In the genomic region with DNA sequence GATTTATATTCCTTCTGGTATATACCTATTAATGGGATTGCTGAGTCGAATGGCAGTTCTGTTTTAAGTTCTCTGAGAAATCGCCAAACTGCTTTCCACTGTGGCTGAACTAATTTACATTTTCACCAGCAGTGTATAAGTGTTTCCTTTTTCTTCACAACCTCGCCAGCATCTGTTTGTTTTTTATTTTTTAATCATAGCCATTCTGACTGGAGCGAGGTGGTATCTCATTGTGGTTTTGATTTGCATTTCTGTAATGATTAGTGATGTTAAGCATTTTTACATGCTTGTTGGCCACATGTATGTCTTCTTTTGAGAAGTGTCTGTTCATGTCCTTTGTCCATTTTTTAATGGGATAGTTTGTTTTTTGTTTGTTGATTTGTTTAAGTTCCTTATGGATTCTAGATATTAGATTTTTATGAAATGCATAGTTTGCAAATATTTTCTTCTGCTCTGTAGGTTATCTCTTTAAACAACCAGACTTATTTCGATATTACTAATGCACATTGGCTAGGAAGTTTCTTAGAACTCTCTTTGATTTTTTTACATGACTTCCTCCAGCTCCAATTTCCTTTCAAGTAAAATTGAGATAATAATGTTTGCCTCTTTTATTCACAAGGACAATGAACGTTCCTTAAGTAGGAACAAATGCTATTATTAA, we compare ENCODE assay signal across 20 cellular contexts. TPM values are rescaled to one million over a fixed set of nuclear protein-coding genes. Genes with fewer than 3 reads are reported as not detected.
DNase-seq lines count a peak whose midpoint lies in the region; ATAC-seq and TF ChIP-seq lines count a peak whose summit lies in the region.
"Had no signal": no experiment of that assay in that cellular context is flagged by ENCODE, and none has a peak within 500 bp of the region (broad histone marks: within the 10 kb centered on the region; RNA-seq: fewer than 3 reads in every experiment).

No MANE protein-coding gene starts in this region.

- H3K4me3 ChIP-seq in esophagus muscularis mucosa = no peak overlapping the region
- H3K4me3 ChIP-seq: ascending aorta, mucosa of descending colon, upper lobe of right lung had no signal

- no peaks in the 10 kb centered on the region for H3K36me3 ChIP-seq in esophagus muscularis mucosa
- H3K36me3 ChIP-seq: ascending aorta, upper lobe of right lung had no signal

- no peaks in the 10 kb centered on the region for H3K27me3 ChIP-seq in esophagus muscularis mucosa
- H3K27me3 ChIP-seq: ascending aorta, upper lobe of right lung had no signal

- no peak for TF ChIP-seq CTCF in esophagus muscularis mucosa (IDR thresholded peaks at IDR 0.05)
- no peak for TF ChIP-seq CTCF in type B pancreatic cell (conservative IDR thresholded peaks at IDR 0.05)

- intact Hi-C loops in esophagus muscularis mucosa (cut with DNase I) = no loop called here

- no peak for DNase-seq in activated CD8-positive, alpha-beta memory T cell treated with anti-CD3 and anti-CD28 coated beads, Interleukin-2, amount 10 ng/mL, durations not matched to agents 7 days and 5 days
- no peak for DNase-seq in activated CD8-positive, alpha-beta memory T cell treated with anti-CD3 and anti-CD28 coated beads, Interleukin-2, amount 50 U/mL, for 48 hours
- DNase-seq in memory B cell (ENCODE audit: low spot score in 2 of 2) (no peak), esophagus muscularis mucosa (ENCODE audit: extremely low spot score) (no peak), NCI-H1694 treated with DMSO at 0.1 percent for 48 hours (lab: John Stamatoyannopoulos, UW) (no peak), type B pancreatic cell (ENCODE audit: extremely low spot score, unreplicated experiment) (no peak)
- DNase-seq: activated T-cell treated with anti-CD3 and anti-CD28 coated beads, Interleukin-2, amount 50 U/mL, for 1 hour; Caco-2; GOT3; mucosa of descending colon; NCI-H1092; SHP77; upper lobe of right lung had no signal

- 74% methylated on average over 6 of the region's 6 CpGs for WGBS in esophagus muscularis mucosa

- CTCF ChIA-PET in activated CD8-positive, alpha-beta memory T cell treated with anti-CD3 and anti-CD28 coated beads, Interleukin-2, amount 10 ng/mL, durations not matched to agents 7 days and 5 days (lab: Charles Lee) = no interaction called here

- no peaks in the 10 kb centered on the region for H3K27me3 Mint-ChIP-seq in activated CD8-positive, alpha-beta memory T cell treated with anti-CD3 and anti-CD28 coated beads, Interleukin-2, amount 10 ng/mL, durations not matched to agents 7 days and 5 days
- H3K27me3 Mint-ChIP-seq in memory B cell = no peaks in the 10 kb centered on the region
- no peaks in the 10 kb centered on the region for H3K27me3 Mint-ChIP-seq in type B pancreatic cell
- H3K27me3 Mint-ChIP-seq: progenitor cell of endocrine pancreas had no signal

- no peak overlapping the region for H3K4me3 Mint-ChIP-seq in activated CD8-positive, alpha-beta memory T cell treated with anti-CD3 and anti-CD28 coated beads, Interleukin-2, amount 10 ng/mL, durations not matched to agents 7 days and 5 days
- H3K4me3 Mint-ChIP-seq in memory B cell = no peak overlapping the region
- H3K4me3 Mint-ChIP-seq in type B pancreatic cell = no peak overlapping the region

- no peak overlapping the region for H3K27ac ChIP-seq in esophagus muscularis mucosa (replicated peaks in 1 of 4)
- H3K27ac ChIP-seq: ascending aorta, upper lobe of right lung had no signal

- TF ChIP-seq EP300 in esophagus muscularis mucosa (IDR thresholded peaks at IDR 0.05) = no peak

- peak overlapping the region; percentile 58 for H3K27ac Mint-ChIP-seq in activated CD8-positive, alpha-beta memory T cell treated with anti-CD3 and anti-CD28 coated beads, Interleukin-2, amount 10 ng/mL, durations not matched to agents 7 days and 5 days
- H3K27ac Mint-ChIP-seq in memory B cell = no peak overlapping the region
- H3K27ac Mint-ChIP-seq in type B pancreatic cell = no peak overlapping the region
- H3K27ac Mint-ChIP-seq: progenitor cell of endocrine pancreas had no signal

- H3K4me1 ChIP-seq in esophagus muscularis mucosa = peaks cover 0 to 12% (median 9%) of the 10 kb centered on the region in 4 donors
- H3K4me1 ChIP-seq: ascending aorta, Caco-2 had no signal

- no peak for TF ChIP-seq POLR2A in esophagus muscularis mucosa (IDR thresholded peaks at IDR 0.05; ENCODE audit: low read depth)

- no peaks in the 10 kb centered on the region for H3K9me3 Mint-ChIP-seq in activated CD8-positive, alpha-beta memory T cell treated with anti-CD3 and anti-CD28 coated beads, Interleukin-2, amount 10 ng/mL, durations not matched to agents 7 days and 5 days (ENCODE audit: low read depth)
- H3K9me3 Mint-ChIP-seq in memory B cell (no peaks in the 10 kb centered on the region), type B pancreatic cell (no peaks in the 10 kb centered on the region)

- ATAC-seq in activated CD8-positive, alpha-beta memory T cell treated with anti-CD3 and anti-CD28 coated beads, Interleukin-2, amount 10 ng/mL, durations not matched to agents 7 days and 5 days = no peak
- ATAC-seq in GM21786 (IDR thresholded peaks at IDR 0.05; ENCODE audit: unreplicated experiment) (peak; percentile 61), HG03196 (IDR thresholded peaks at IDR 0.05; ENCODE audit: unreplicated experiment) (peak; percentile 66), memory B cell (ENCODE audit: low read depth) (peak; percentile 31)
- ATAC-seq: mucosa of descending colon, upper lobe of right lung had no signal

- H3K36me3 Mint-ChIP-seq in activated CD8-positive, alpha-beta memory T cell treated with anti-CD3 and anti-CD28 coated beads, Interleukin-2, amount 10 ng/mL, durations not matched to agents 7 days and 5 days = no peaks in the 10 kb centered on the region
- no peaks in the 10 kb centered on the region for H3K36me3 Mint-ChIP-seq in memory B cell
- no peaks in the 10 kb centered on the region for H3K36me3 Mint-ChIP-seq in type B pancreatic cell

- H3K9me3 ChIP-seq in esophagus muscularis mucosa = no peaks in the 10 kb centered on the region
- H3K9me3 ChIP-seq: ascending aorta, Caco-2, mucosa of descending colon, upper lobe of right lung had no signal

- peaks cover 24% of the 10 kb centered on the region for H3K4me1 Mint-ChIP-seq in activated CD8-positive, alpha-beta memory T cell treated with anti-CD3 and anti-CD28 coated beads, Interleukin-2, amount 10 ng/mL, durations not matched to agents 7 days and 5 days
- H3K4me1 Mint-ChIP-seq in memory B cell (peaks cover 8% of the 10 kb centered on the region), type B pancreatic cell (ENCODE audit: unreplicated experiment) (peaks cover 7% of the 10 kb centered on the region)

RNA-seq across cellular contexts. Expression of gene VNN1, which starts 12.2 kb away (rescaled TPM):
- not detected for total RNA-seq in activated CD8-positive, alpha-beta memory T cell treated with anti-CD3 and anti-CD28 coated beads, Interleukin-2, amount 10 ng/mL, durations not matched to agents 7 days and 5 days
- total RNA-seq in esophagus muscularis mucosa (1 to 10 TPM in 3 of 4 donors, under 1 TPM in 1; 0.57 to 2.7 (median 1.3) TPM), type B pancreatic cell (ENCODE audit: low replicate concordance) (1.1 and 1.3 TPM in 2 replicates)
- total RNA-seq: A673, ascending aorta, Caco-2, NCI-H460, progenitor cell of endocrine pancreas had no signal

RNA-seq across cellular contexts. Expression of gene VNN2, which starts 31.6 kb away (rescaled TPM):
- total RNA-seq in activated CD8-positive, alpha-beta memory T cell treated with anti-CD3 and anti-CD28 coated beads, Interleukin-2, amount 10 ng/mL, durations not matched to agents 7 days and 5 days = 10 to 100 TPM; 12.6 to 16.2 TPM
- total RNA-seq in esophagus muscularis mucosa = 10 to 100 TPM in 1 of 4 donors, 1 to 10 TPM in 1, under 1 TPM in 2; 0.42 to 10.9 (median 1.8) TPM
- total RNA-seq in type B pancreatic cell (ENCODE audit: low replicate concordance) = 0.36 and 0.39 TPM in 2 replicates
- total RNA-seq: A673, Caco-2, fibroblast of villous mesenchyme, NCI-H460, progenitor cell of endocrine pancreas had no signal
